Comparison of ENCODE assay signal across 18 cellular contexts in genomic region chrX:16114640-16115039, GRCh38. TPM values are rescaled to one million over a fixed set of nuclear protein-coding genes. Genes with fewer than 3 reads are reported as not detected.
DNase-seq lines count a peak whose midpoint lies in the region; ATAC-seq and TF ChIP-seq lines count a peak whose summit lies in the region.
"Had no signal": no experiment of that assay in that cellular context is flagged by ENCODE, and none has a peak within 500 bp of the region (broad histone marks: within the 10 kb centered on the region; RNA-seq: fewer than 3 reads in every experiment).

No MANE protein-coding gene starts in this region.

- no peaks in the 10 kb centered on the region for H3K9me3 Mint-ChIP-seq in activated CD4-positive, alpha-beta T cell treated with anti-CD3 and anti-CD28 coated beads, Interleukin-2, amount 10 ng/mL, durations not matched to agents 7 days and 5 days
- no peaks in the 10 kb centered on the region for H3K9me3 Mint-ChIP-seq in activated CD8-positive, alpha-beta memory T cell treated with anti-CD3 and anti-CD28 coated beads, Interleukin-2, amount 10 ng/mL, durations not matched to agents 7 days and 5 days (ENCODE audit: low read depth)

- ATAC-seq in activated CD8-positive, alpha-beta memory T cell treated with anti-CD3 and anti-CD28 coated beads, Interleukin-2, amount 10 ng/mL, durations not matched to agents 7 days and 5 days, result no peak
- ATAC-seq: GM23338 had no signal

- no peaks in the 10 kb centered on the region for H3K9me2 ChIP-seq in OCI-LY7 (ENCODE audit: insufficient read depth, low read length)

- POLR2A ChIA-PET in OCI-LY7 (lab: Charles Lee), result interaction anchor here (1.5 kb wide), 1 partner anchor 8 kb away, joined by 4 read pairs; no protein-coding TSS in a partner anchor
- POLR2A ChIA-PET in activated CD4-positive, alpha-beta T cell treated with anti-CD3 and anti-CD28 coated beads, Interleukin-2, amount 10 ng/mL, durations not matched to agents 7 days and 5 days (lab: Charles Lee), result no interaction called here

- H3K4me1 Mint-ChIP-seq in activated CD4-positive, alpha-beta T cell treated with anti-CD3 and anti-CD28 coated beads, Interleukin-2, amount 10 ng/mL, durations not matched to agents 7 days and 5 days, result peaks cover 7% of the 10 kb centered on the region
- H3K4me1 Mint-ChIP-seq in activated CD8-positive, alpha-beta memory T cell treated with anti-CD3 and anti-CD28 coated beads, Interleukin-2, amount 10 ng/mL, durations not matched to agents 7 days and 5 days, result peaks cover 11% of the 10 kb centered on the region
- H3K4me1 Mint-ChIP-seq: GM23338, nephron had no signal

- H3K27me3 ChIP-seq in fibroblast of lung (ENCODE audit: control insufficient read depth, insufficient read depth, low read length), result no peaks in the 10 kb centered on the region

- CTCF ChIA-PET in OCI-LY7 (lab: Charles Lee; ENCODE audit: unreplicated experiment), result no interaction called here
- CTCF ChIA-PET in activated CD4-positive, alpha-beta T cell treated with anti-CD3 and anti-CD28 coated beads, Interleukin-2, amount 10 ng/mL, durations not matched to agents 7 days and 5 days (lab: Charles Lee), result interaction anchor here (0.5 to 0.6 kb wide), 2 partner anchors 149 to 665 kb away, joined by 3 to 4 read pairs; no protein-coding TSS in a partner anchor
- CTCF ChIA-PET in activated CD8-positive, alpha-beta memory T cell treated with anti-CD3 and anti-CD28 coated beads, Interleukin-2, amount 10 ng/mL, durations not matched to agents 7 days and 5 days (lab: Charles Lee), result no interaction called here

- H3K79me2 ChIP-seq in OCI-LY7 (ENCODE audit: insufficient read depth, low read depth, low read length), result no peaks in the 10 kb centered on the region
- H3K79me2 ChIP-seq in fibroblast of lung (ENCODE audit: control insufficient read depth, insufficient read depth, low read length), result no peaks in the 10 kb centered on the region

- no TSS peak for BruUV-seq in OCI-LY7 (replicated peaks; lab: Mats Ljungman, UMichigan)

- H3K36me3 ChIP-seq in OCI-LY7 (ENCODE audit: insufficient read depth, low read length) (peaks cover 4% of the 10 kb centered on the region; the same call in 1 of the 2 replicates), fibroblast of lung (ENCODE audit: control insufficient read depth, insufficient read depth, low read length) (no peaks in the 10 kb centered on the region)

- H3K4me1 ChIP-seq in OCI-LY7 (ENCODE audit: insufficient read depth, low read length, poor library complexity, severe bottlenecking) (peaks cover 51% of the 10 kb centered on the region), fibroblast of lung (ENCODE audit: control insufficient read depth, extremely low read depth, insufficient read depth, low read length) (no peaks in the 10 kb centered on the region)

- TF ChIP-seq CTCF in OCI-LY7 (conservative IDR thresholded peaks at IDR 0.05; ENCODE audit: low read length) (no peak), fibroblast of lung (conservative IDR thresholded peaks at IDR 0.05 in 1 of 2, IDR thresholded peaks at IDR 0.05 in 1 of 2; ENCODE audit: low read depth in 1 of 2, low read length in 2 of 2) (no peak)

- H3K4me2 ChIP-seq in OCI-LY7 (ENCODE audit: low read length) (peak overlapping the region; percentile 29; the same call in 1 of the 2 replicates), fibroblast of lung (ENCODE audit: extremely low read depth, insufficient read depth, low read length) (no peak overlapping the region)
- H3K4me2 ChIP-seq: GM23338, smooth muscle cell had no signal

- H3K27ac Mint-ChIP-seq in activated CD4-positive, alpha-beta T cell treated with anti-CD3 and anti-CD28 coated beads, Interleukin-2, amount 10 ng/mL, durations not matched to agents 7 days and 5 days, result no peak overlapping the region
- no peak overlapping the region for H3K27ac Mint-ChIP-seq in activated CD8-positive, alpha-beta memory T cell treated with anti-CD3 and anti-CD28 coated beads, Interleukin-2, amount 10 ng/mL, durations not matched to agents 7 days and 5 days
- H3K27ac Mint-ChIP-seq: GM23338, nephron had no signal

- H3K4me3 Mint-ChIP-seq in activated CD4-positive, alpha-beta T cell treated with anti-CD3 and anti-CD28 coated beads, Interleukin-2, amount 10 ng/mL, durations not matched to agents 7 days and 5 days, result no peak overlapping the region
- no peak overlapping the region for H3K4me3 Mint-ChIP-seq in activated CD8-positive, alpha-beta memory T cell treated with anti-CD3 and anti-CD28 coated beads, Interleukin-2, amount 10 ng/mL, durations not matched to agents 7 days and 5 days
- H3K4me3 Mint-ChIP-seq: GM23338, nephron had no signal

- peak overlapping the region; percentile 34 for H3K4me3 ChIP-seq in OCI-LY7 (ENCODE audit: low read depth, low read length, poor library complexity, severe bottlenecking)
- H3K4me3 ChIP-seq in fibroblast of lung (replicated peaks in 1 of 4; ENCODE audit: control extremely low read depth in 1 of 4, insufficient read depth in 1 of 4, low read depth in 3 of 4, low read length in 4 of 4), result no peak overlapping the region
- H3K4me3 ChIP-seq: GM23338, smooth muscle cell had no signal

- H3K9ac ChIP-seq in fibroblast of lung (ENCODE audit: insufficient read depth, low read length), result no peak overlapping the region

- peaks cover 20% of the 10 kb centered on the region for H3K9me3 ChIP-seq in OCI-LY7 (ENCODE audit: low read length)
- no peaks in the 10 kb centered on the region for H3K9me3 ChIP-seq in fibroblast of lung (ENCODE audit: control insufficient read depth, insufficient read depth, low read depth, low read length)

- no peaks in the 10 kb centered on the region for H3K27me3 Mint-ChIP-seq in activated CD4-positive, alpha-beta T cell treated with anti-CD3 and anti-CD28 coated beads, Interleukin-2, amount 10 ng/mL, durations not matched to agents 7 days and 5 days
- peaks cover 5% of the 10 kb centered on the region for H3K27me3 Mint-ChIP-seq in activated CD8-positive, alpha-beta memory T cell treated with anti-CD3 and anti-CD28 coated beads, Interleukin-2, amount 10 ng/mL, durations not matched to agents 7 days and 5 days

- H3K27ac ChIP-seq in OCI-LY7 (ENCODE audit: low read depth, low read length, poor library complexity, severe bottlenecking) (peak overlapping the region; percentile 37), fibroblast of lung (ENCODE audit: insufficient read depth, low read length) (peak overlapping the region; percentile 33)

- H3K36me3 Mint-ChIP-seq in activated CD4-positive, alpha-beta T cell treated with anti-CD3 and anti-CD28 coated beads, Interleukin-2, amount 10 ng/mL, durations not matched to agents 7 days and 5 days (ENCODE audit: low read depth), result no peaks in the 10 kb centered on the region
- no peaks in the 10 kb centered on the region for H3K36me3 Mint-ChIP-seq in activated CD8-positive, alpha-beta memory T cell treated with anti-CD3 and anti-CD28 coated beads, Interleukin-2, amount 10 ng/mL, durations not matched to agents 7 days and 5 days

- DNase-seq in A172 (ENCODE audit: low spot score) (peak; percentile 63), GM04504 (ENCODE audit: low read depth) (peak; percentile 92), OCI-LY7 (ENCODE audit: low spot score) (no peak), fibroblast of lung (ENCODE audit: low read depth in 2 of 2) (peak; percentile 69 to 81), NCI-H2227 (lab: John Stamatoyannopoulos, UW; ENCODE audit: unreplicated experiment) (no peak)
- no peak for DNase-seq in stimulated activated CD4-positive, alpha-beta T cell treated with anti-CD3 and anti-CD28 coated beads, Interleukin-4, amount 100 ng/mL, for 1 hour
- no peak for DNase-seq in activated CD4-positive, alpha-beta T cell treated with anti-CD3 and anti-CD28 coated beads, Interleukin-2, amount 10 ng/mL, durations not matched to agents 7 days and 5 days
- DNase-seq in activated CD8-positive, alpha-beta memory T cell treated with anti-CD3 and anti-CD28 coated beads, Interleukin-2, amount 10 ng/mL, durations not matched to agents 7 days and 5 days, result no peak
- DNase-seq: ACHN; activated CD4-positive, alpha-beta T cell treated with anti-CD3 and anti-CD28 coated beads, Interleukin-2, amount 50 U/mL, for 4 hours; activated naive CD4-positive, alpha-beta T cell; foreskin melanocyte; NCI-H187; SW 1271 had no signal

- intact Hi-C loops in OCI-LY7 (cut with micrococcal nuclease; ENCODE audit: unreplicated experiment), result loop anchor here (5.0 kb wide), 3 partner anchors 212 to 588 kb away; no protein-coding TSS in a partner anchor

- no peak overlapping the region for H2AFZ ChIP-seq in OCI-LY7 (ENCODE audit: low read length)
- no peak overlapping the region for H2AFZ ChIP-seq in fibroblast of lung (ENCODE audit: low read length)
- H2AFZ ChIP-seq: GM23338 had no signal

- H4K20me1 ChIP-seq in OCI-LY7 (ENCODE audit: insufficient read depth, low read length), result no peaks in the 10 kb centered on the region
- H4K20me1 ChIP-seq in fibroblast of lung (ENCODE audit: control insufficient read depth, extremely low read depth, insufficient read depth, low read length), result no peaks in the 10 kb centered on the region

RNA-seq across cellular contexts. Expression of gene GRPR, which starts 8.7 kb away (rescaled TPM):
- 0.69 and 1.2 TPM in 2 replicates for total RNA-seq in A172 (2014; rRNA removed; shearing (Covaris generic))
- 0.47 TPM in 1 of 2 replicates, not detected in the other for total RNA-seq in OCI-LY7 (2014; rRNA removed; shearing (Covaris generic))
- total RNA-seq in OCI-LY7 (2022), result 0.31 TPM in 1 of 2 replicates, not detected in the other
- total RNA-seq in fibroblast of lung, result 0.33 TPM in 1 of 2 replicates, not detected in the other
- polyA plus RNA-seq in fibroblast of lung, result 3.6 and 4.1 TPM in 2 replicates
- polyA plus RNA-seq in fibroblast of lung (2012), result 1.6 and 2.4 TPM in 2 replicates
- polyA minus RNA-seq in fibroblast of lung (ENCODE audit: low replicate concordance), result 13.4 and 14.8 TPM in 2 replicates
- total RNA-seq in activated CD4-positive, alpha-beta T cell treated with anti-CD3 and anti-CD28 coated beads, Interleukin-2, amount 10 ng/mL, durations not matched to agents 7 days and 5 days, result under 1 TPM in 1 of 2 experiments, not detected in 1; 0.10 TPM
- total RNA-seq in activated CD8-positive, alpha-beta memory T cell treated with anti-CD3 and anti-CD28 coated beads, Interleukin-2, amount 10 ng/mL, durations not matched to agents 7 days and 5 days, result not detected
- total RNA-seq: kidney epithelial cell had no signal

RNA-seq across cellular contexts. Expression of gene MAGEB17, which starts 52.6 kb away (rescaled TPM):
- 0.55 TPM in 1 of 2 replicates, not detected in the other for total RNA-seq in A172 (2014; rRNA removed; shearing (Covaris generic))
- total RNA-seq in OCI-LY7 (2014; rRNA removed; shearing (Covaris generic)), result not detected in 2 replicates
- total RNA-seq in OCI-LY7 (2022), result not detected in 2 replicates
- total RNA-seq in fibroblast of lung, result not detected in 2 replicates
- 0.06 and 0.10 TPM in 2 replicates for polyA plus RNA-seq in fibroblast of lung
- 0.08 TPM in 1 of 2 replicates, not detected in the other for polyA plus RNA-seq in fibroblast of lung (2012)
- not detected in 2 replicates for polyA minus RNA-seq in fibroblast of lung (ENCODE audit: low replicate concordance)
- total RNA-seq in activated CD4-positive, alpha-beta T cell treated with anti-CD3 and anti-CD28 coated beads, Interleukin-2, amount 10 ng/mL, durations not matched to agents 7 days and 5 days, result not detected
- total RNA-seq in activated CD8-positive, alpha-beta memory T cell treated with anti-CD3 and anti-CD28 coated beads, Interleukin-2, amount 10 ng/mL, durations not matched to agents 7 days and 5 days, result not detected
- total RNA-seq: kidney epithelial cell, smooth muscle cell had no signal

Comparison
In these comparisons a context has a peak if more than half of its experiments do, and no peak if none do; other contexts are left out.
1. DNase-seq: peak in A172 (single experiment), GM04504 (single experiment) and fibroblast of lung (2 of 2); none in OCI-LY7 (single experiment), stimulated activated CD4-positive, alpha-beta T cell treated with anti-CD3 and anti-CD28 coated beads, Interleukin-4, amount 100 ng/mL, for 1 hour (single experiment), activated CD4-positive, alpha-beta T cell treated with anti-CD3 and anti-CD28 coated beads, Interleukin-2, amount 10 ng/mL, durations not matched to agents 7 days and 5 days (single experiment), NCI-H2227 (single experiment) and activated CD8-positive, alpha-beta memory T cell treated with anti-CD3 and anti-CD28 coated beads, Interleukin-2, amount 10 ng/mL, durations not matched to agents 7 days and 5 days (single experiment).